In genomic region chr7:65750511-65751344, GRCh38 we compare ENCODE assay signal across 1 cellular context.
TF ChIP-seq lines count a peak whose summit lies in the region.

No MANE protein-coding gene starts in this region.

TF ChIP-seq in HepG2, 621 proteins besides CTCF, POLR2A, EP300 and RAD21 (continued from another document and continues in another):
- TF ChIP-seq, protein P1, sequence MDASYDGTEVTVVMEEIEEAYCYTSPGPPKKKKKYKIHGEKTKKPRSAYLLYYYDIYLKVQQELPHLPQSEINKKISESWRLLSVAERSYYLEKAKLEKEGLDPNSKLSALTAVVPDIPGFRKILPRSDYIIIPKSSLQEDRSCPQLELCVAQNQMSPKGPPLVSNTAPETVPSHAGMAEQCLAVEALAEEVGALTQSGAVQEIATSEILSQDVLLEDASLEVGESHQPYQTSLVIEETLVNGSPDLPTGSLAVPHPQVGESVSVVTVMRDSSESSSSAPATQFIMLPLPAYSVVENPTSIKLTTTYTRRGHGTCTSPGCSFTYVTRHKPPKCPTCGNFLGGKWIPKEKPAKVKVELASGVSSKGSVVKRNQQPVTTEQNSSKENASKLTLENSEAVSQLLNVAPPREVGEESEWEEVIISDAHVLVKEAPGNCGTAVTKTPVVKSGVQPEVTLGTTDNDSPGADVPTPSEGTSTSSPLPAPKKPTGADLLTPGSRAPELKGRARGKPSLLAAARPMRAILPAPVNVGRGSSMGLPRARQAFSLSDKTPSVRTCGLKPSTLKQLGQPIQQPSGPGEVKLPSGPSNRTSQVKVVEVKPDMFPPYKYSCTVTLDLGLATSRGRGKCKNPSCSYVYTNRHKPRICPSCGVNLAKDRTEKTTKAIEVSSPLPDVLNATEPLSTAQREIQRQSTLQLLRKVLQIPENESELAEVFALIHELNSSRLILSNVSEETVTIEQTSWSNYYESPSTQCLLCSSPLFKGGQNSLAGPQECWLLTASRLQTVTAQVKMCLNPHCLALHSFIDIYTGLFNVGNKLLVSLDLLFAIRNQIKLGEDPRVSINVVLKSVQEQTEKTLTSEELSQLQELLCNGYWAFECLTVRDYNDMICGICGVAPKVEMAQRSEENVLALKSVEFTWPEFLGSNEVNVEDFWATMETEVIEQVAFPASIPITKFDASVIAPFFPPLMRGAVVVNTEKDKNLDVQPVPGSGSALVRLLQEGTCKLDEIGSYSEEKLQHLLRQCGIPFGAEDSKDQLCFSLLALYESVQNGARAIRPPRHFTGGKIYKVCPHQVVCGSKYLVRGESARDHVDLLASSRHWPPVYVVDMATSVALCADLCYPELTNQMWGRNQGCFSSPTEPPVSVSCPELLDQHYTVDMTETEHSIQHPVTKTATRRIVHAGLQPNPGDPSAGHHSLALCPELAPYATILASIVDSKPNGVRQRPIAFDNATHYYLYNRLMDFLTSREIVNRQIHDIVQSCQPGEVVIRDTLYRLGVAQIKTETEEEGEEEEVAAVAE (CRISPR knock-in tag; IDR thresholded peaks at IDR 0.05; ENCODE audit: borderline replicate concordance), result no peak
- TF ChIP-seq GTF3A (CRISPR knock-in tag; conservative IDR thresholded peaks at IDR 0.05) (no peak), TAF15 (IDR thresholded peaks at IDR 0.05; ENCODE audit: low read depth, low read length, poor library complexity, severe bottlenecking) (no peak), KDM3A (CRISPR knock-in tag; IDR thresholded peaks at IDR 0.05; ENCODE audit: low read depth) (no peak), REPIN1 (CRISPR knock-in tag; IDR thresholded peaks at IDR 0.05; ENCODE audit: borderline replicate concordance, low read depth) (no peak), ATAD3A (CRISPR knock-in tag; IDR thresholded peaks at IDR 0.05) (no peak), ATF6 (CRISPR knock-in tag; conservative IDR thresholded peaks at IDR 0.05) (no peak), HCFC1 (IDR thresholded peaks at IDR 0.05; ENCODE audit: low read depth, low read length) (no peak; the same call in 1 of the 2 replicates), JUN (CRISPR knock-in tag; IDR thresholded peaks at IDR 0.05) (no peak), HDAC1 (CRISPR knock-in tag; IDR thresholded peaks at IDR 0.05) (peak; percentile 21; the same call in 1 of the 2 replicates), ZNF619 (CRISPR knock-in tag; IDR thresholded peaks at IDR 0.05) (0 out of 2 replicates have a peak, but pooled peaks have one; percentile 83), SPEN (CRISPR knock-in tag; IDR thresholded peaks at IDR 0.05; ENCODE audit: low read depth) (no peak; the same call in none of the 2 replicates), ZIK1 (CRISPR knock-in tag; IDR thresholded peaks at IDR 0.05; ENCODE audit: borderline replicate concordance, low read depth) (0 out of 2 replicates have a peak, but pooled peaks have one; percentile 34), NCOR1 (IDR thresholded peaks at IDR 0.05; ENCODE audit: borderline replicate concordance, low read length) (no peak), NBN (conservative IDR thresholded peaks at IDR 0.05) (no peak), MZF1 (CRISPR knock-in tag; IDR thresholded peaks at IDR 0.05; ENCODE audit: borderline replicate concordance) (no peak), SNAPC2 (CRISPR knock-in tag; IDR thresholded peaks at IDR 0.05) (no peak), PBX3 (CRISPR knock-in tag; IDR thresholded peaks at IDR 0.05; ENCODE audit: borderline replicate concordance) (no peak), CBX2 (IDR thresholded peaks at IDR 0.05; ENCODE audit: low read depth, low read length) (no peak), CBX2 (CRISPR knock-in tag; IDR thresholded peaks at IDR 0.05; ENCODE audit: low read depth) (no peak; the same call in 1 of the 2 replicates), NPAS2 (CRISPR knock-in tag; IDR thresholded peaks at IDR 0.05; ENCODE audit: borderline replicate concordance) (no peak), ZNF33B (CRISPR knock-in tag; IDR thresholded peaks at IDR 0.05) (no peak), ZNF644 (CRISPR knock-in tag; IDR thresholded peaks at IDR 0.05; ENCODE audit: low read depth) (no peak), FOXA1 (IDR thresholded peaks at IDR 0.05) (no peak), FOXA1 (CRISPR knock-in tag; IDR thresholded peaks at IDR 0.05) (no peak), ZNF350 (CRISPR knock-in tag; IDR thresholded peaks at IDR 0.05; ENCODE audit: borderline replicate concordance, low read depth) (no peak; the same call in 1 of the 2 replicates), POGZ (CRISPR knock-in tag; IDR thresholded peaks at IDR 0.05) (no peak), SATB2 (CRISPR knock-in tag; IDR thresholded peaks at IDR 0.05) (0 out of 2 replicates have a peak, but pooled peaks have one; percentile 27), RBM39 (IDR thresholded peaks at IDR 0.05; ENCODE audit: low read depth, low read length, poor library complexity, severe bottlenecking) (peak; percentile 96), ZFP62 (CRISPR knock-in tag; IDR thresholded peaks at IDR 0.05) (no peak), ZFP37 (CRISPR knock-in tag; IDR thresholded peaks at IDR 0.05; ENCODE audit: borderline replicate concordance) (no peak), ARNT (IDR thresholded peaks at IDR 0.05) (no peak), DBP (CRISPR knock-in tag; IDR thresholded peaks at IDR 0.05; ENCODE audit: not compliant biosample characterization) (no peak), ZNF329 (CRISPR knock-in tag; IDR thresholded peaks at IDR 0.05; ENCODE audit: low read depth) (no peak), ARID2 (CRISPR knock-in tag; IDR thresholded peaks at IDR 0.05; ENCODE audit: borderline replicate concordance) (no peak), ZNF800 (CRISPR knock-in tag; IDR thresholded peaks at IDR 0.05) (no peak), ZSCAN21 (CRISPR knock-in tag; IDR thresholded peaks at IDR 0.05; ENCODE audit: borderline replicate concordance) (no peak), SSRP1 (CRISPR knock-in tag; IDR thresholded peaks at IDR 0.05) (no peak), NFRKB (IDR thresholded peaks at IDR 0.05) (no peak), THAP11 (CRISPR knock-in tag; IDR thresholded peaks at IDR 0.05) (peak; percentile 63), HNF1A (IDR thresholded peaks at IDR 0.05; ENCODE audit: low read depth) (no peak), HNF1A (CRISPR knock-in tag; IDR thresholded peaks at IDR 0.05; ENCODE audit: borderline replicate concordance) (no peak), POLR2G (IDR thresholded peaks at IDR 0.05; ENCODE audit: low read depth, low read length) (peak; percentile 87), SRSF9 (IDR thresholded peaks at IDR 0.05; ENCODE audit: borderline replicate concordance, insufficient read depth, low read depth, low read length, poor library complexity, severe bottlenecking) (no peak), RARA (CRISPR knock-in tag; IDR thresholded peaks at IDR 0.05) (no peak), HOXA7 (CRISPR knock-in tag; IDR thresholded peaks at IDR 0.05) (no peak), ETV5 (CRISPR knock-in tag; IDR thresholded peaks at IDR 0.05; ENCODE audit: borderline replicate concordance) (peak; percentile 27)
- TF ChIP-seq, protein P2, sequence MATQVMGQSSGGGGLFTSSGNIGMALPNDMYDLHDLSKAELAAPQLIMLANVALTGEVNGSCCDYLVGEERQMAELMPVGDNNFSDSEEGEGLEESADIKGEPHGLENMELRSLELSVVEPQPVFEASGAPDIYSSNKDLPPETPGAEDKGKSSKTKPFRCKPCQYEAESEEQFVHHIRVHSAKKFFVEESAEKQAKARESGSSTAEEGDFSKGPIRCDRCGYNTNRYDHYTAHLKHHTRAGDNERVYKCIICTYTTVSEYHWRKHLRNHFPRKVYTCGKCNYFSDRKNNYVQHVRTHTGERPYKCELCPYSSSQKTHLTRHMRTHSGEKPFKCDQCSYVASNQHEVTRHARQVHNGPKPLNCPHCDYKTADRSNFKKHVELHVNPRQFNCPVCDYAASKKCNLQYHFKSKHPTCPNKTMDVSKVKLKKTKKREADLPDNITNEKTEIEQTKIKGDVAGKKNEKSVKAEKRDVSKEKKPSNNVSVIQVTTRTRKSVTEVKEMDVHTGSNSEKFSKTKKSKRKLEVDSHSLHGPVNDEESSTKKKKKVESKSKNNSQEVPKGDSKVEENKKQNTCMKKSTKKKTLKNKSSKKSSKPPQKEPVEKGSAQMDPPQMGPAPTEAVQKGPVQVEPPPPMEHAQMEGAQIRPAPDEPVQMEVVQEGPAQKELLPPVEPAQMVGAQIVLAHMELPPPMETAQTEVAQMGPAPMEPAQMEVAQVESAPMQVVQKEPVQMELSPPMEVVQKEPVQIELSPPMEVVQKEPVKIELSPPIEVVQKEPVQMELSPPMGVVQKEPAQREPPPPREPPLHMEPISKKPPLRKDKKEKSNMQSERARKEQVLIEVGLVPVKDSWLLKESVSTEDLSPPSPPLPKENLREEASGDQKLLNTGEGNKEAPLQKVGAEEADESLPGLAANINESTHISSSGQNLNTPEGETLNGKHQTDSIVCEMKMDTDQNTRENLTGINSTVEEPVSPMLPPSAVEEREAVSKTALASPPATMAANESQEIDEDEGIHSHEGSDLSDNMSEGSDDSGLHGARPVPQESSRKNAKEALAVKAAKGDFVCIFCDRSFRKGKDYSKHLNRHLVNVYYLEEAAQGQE (IDR thresholded peaks at IDR 0.05; ENCODE audit: borderline replicate concordance in 1 of 2, low read depth in 1 of 2, low read length in 2 of 2), result no peak
